Comparison of ENCODE assay signal across 20 cellular contexts in the genomic region with DNA sequence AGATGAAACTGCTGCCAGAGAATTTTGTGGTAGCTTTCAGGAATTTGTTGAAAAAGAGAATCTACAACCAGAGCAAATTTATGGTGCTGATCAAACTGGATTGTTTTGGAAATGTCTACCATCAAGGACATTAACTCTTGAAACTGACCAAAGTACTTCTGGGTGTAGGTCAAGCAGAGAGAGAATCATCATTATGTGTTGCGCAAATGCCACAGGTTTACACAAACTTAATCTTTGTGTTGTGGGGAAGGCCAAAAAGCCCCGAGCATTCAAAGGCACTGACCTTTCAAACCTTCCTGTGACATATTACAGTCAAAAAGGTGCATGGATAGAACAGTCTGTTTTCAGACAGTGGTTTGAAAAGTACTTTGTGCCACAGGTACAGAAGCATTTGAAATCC. TPM values are rescaled to one million over a fixed set of nuclear protein-coding genes. Genes with fewer than 3 reads are reported as not detected.
DNase-seq lines count a peak whose midpoint lies in the region; ATAC-seq, FAIRE-seq and TF ChIP-seq lines count a peak whose summit lies in the region.
"Had no signal": no experiment of that assay in that cellular context is flagged by ENCODE, and none has a peak within 500 bp of the region (broad histone marks: within the 10 kb centered on the region; RNA-seq: fewer than 3 reads in every experiment).

No MANE protein-coding gene starts in this region.

- H4K20me1 ChIP-seq in IMR-90 (ENCODE audit: insufficient read depth, low read length) (no peaks in the 10 kb centered on the region; the same call in 1 of the 2 replicates), HepG2 (ENCODE audit: insufficient read depth, low read length) (no peaks in the 10 kb centered on the region)
- H4K20me1 ChIP-seq: BLaER1 had no signal

- no peak overlapping the region for H4K8ac ChIP-seq in IMR-90 (ENCODE audit: low read depth in 2 of 2, low read length in 2 of 2)

- H3K4me1 ChIP-seq in IMR-90 (ENCODE audit: control insufficient read depth, insufficient read depth, low read length) (peaks cover 2% of the 10 kb centered on the region; the same call in 1 of the 2 replicates), adipocyte (ENCODE audit: control insufficient read depth, insufficient read depth, low read length) (peaks cover 18% of the 10 kb centered on the region), HepG2 (ENCODE audit: insufficient read depth, low read length) (peaks cover 67% of the 10 kb centered on the region)

- no peak overlapping the region for H2AFZ ChIP-seq in IMR-90 (replicated peaks; ENCODE audit: low read length, poor library complexity)
- H2AFZ ChIP-seq in HepG2 (ENCODE audit: low read length), result no peak overlapping the region
- H2AFZ ChIP-seq: GM23248 had no signal

- DNase-seq in IMR-90 (no peak), adipocyte (ENCODE audit: low read depth) (no peak), HepG2 (ENCODE audit: low spot score) (peak; percentile 83), type B pancreatic cell (ENCODE audit: extremely low spot score, unreplicated experiment) (no peak), mucosa of gallbladder (ENCODE audit: low spot score) (no peak), globus pallidus (ENCODE audit: low spot score) (no peak), GM13976 (ENCODE audit: low spot score) (no peak)
- DNase-seq: Calu3; CD8-positive, alpha-beta T cell; GF-D8; GM23248; H9; KG1; NCI-H1417; NCI-H1694 treated with DMSO at 0.1 percent for 48 hours; NCI-H446; NCI-H526; Right ventricle myocardium superior had no signal

- no peak overlapping the region for H2BK15ac ChIP-seq in IMR-90 (ENCODE audit: low read depth, low read length)

- H2BK5ac ChIP-seq in IMR-90 (ENCODE audit: low read depth, low read length, poor library complexity, severe bottlenecking), result no peak overlapping the region

- no peak overlapping the region for H3K4me2 ChIP-seq in IMR-90 (ENCODE audit: low read depth, low read length)
- H3K4me2 ChIP-seq in HepG2 (ENCODE audit: low read depth, low read length), result peak overlapping the region; percentile 92

- H3K23ac ChIP-seq in IMR-90 (ENCODE audit: low read depth, low read length), result no peak overlapping the region

- no peak overlapping the region for H2BK120ac ChIP-seq in IMR-90 (ENCODE audit: low read depth, low read length)

- H3K27ac ChIP-seq in IMR-90 (ENCODE audit: insufficient read depth, low read length) (no peak overlapping the region), HepG2 (ENCODE audit: extremely low read length, insufficient read depth, low read length) (peak overlapping the region; percentile 87)
- H3K27ac ChIP-seq: BLaER1, GM23248, HL-60 had no signal

- 0 out of 2 replicates have a peak overlapping the region, but pooled peaks have one; percentile 0 for H2BK20ac ChIP-seq in IMR-90 (ENCODE audit: low read depth, low read length)

- peaks cover 5% of the 10 kb centered on the region for H3K79me2 ChIP-seq in HepG2 (ENCODE audit: insufficient read depth, low read length)

- H3K9me1 ChIP-seq in IMR-90 (ENCODE audit: insufficient read depth, low read length), result no peaks in the 10 kb centered on the region

- no peak overlapping the region for H4K91ac ChIP-seq in IMR-90 (ENCODE audit: insufficient read depth, low read depth, low read length)

- H3K4ac ChIP-seq in IMR-90 (ENCODE audit: low read depth, low read length), result no peak overlapping the region

- peaks cover 14% of the 10 kb centered on the region for H3K9me3 Mint-ChIP-seq in type B pancreatic cell

- no CpG with 5 or more reads among the region's 2 CpGs for WGBS in IMR-90 (ENCODE audit: extremely low coverage in 2 of 2, insufficient read length in 1 of 2), 2 experiments
- 17% methylated on average over 2 of the region's 2 CpGs for WGBS in HepG2 (ENCODE audit: low lambda C conversion rate)

- peak overlapping the region; percentile 94 for H3K4me3 Mint-ChIP-seq in type B pancreatic cell
- H3K4me3 Mint-ChIP-seq: CD8-positive, alpha-beta T cell had no signal

- H3K36me3 ChIP-seq in IMR-90 (ENCODE audit: control insufficient read depth, insufficient read depth, low read length) (peaks cover 6% of the 10 kb centered on the region), adipocyte (ENCODE audit: control insufficient read depth, insufficient read depth, low read length, severe bottlenecking) (no peaks in the 10 kb centered on the region), HepG2 (replicated peaks in 1 of 2; ENCODE audit: control insufficient read depth in 1 of 2, insufficient read depth in 2 of 2, low read length in 2 of 2) (no peaks in the 10 kb centered on the region)

- POLR2A ChIA-PET in IMR-90 (lab: Charles Lee; ENCODE audit: unreplicated experiment), result no interaction called here
- POLR2A ChIA-PET in HepG2 (lab: Yijun Ruan, JAX), result interaction anchor here (1.8 kb wide), 1 partner anchor 10 kb away, joined by 6 read pairs; no protein-coding TSS in a partner anchor

- H3K9me3 ChIP-seq in IMR-90 (ENCODE audit: control insufficient read depth, insufficient read depth, low read length) (peaks cover 2% of the 10 kb centered on the region; the same call in 1 of the 2 replicates), adipocyte (ENCODE audit: control insufficient read depth, low read length) (no peaks in the 10 kb centered on the region), HepG2 (ENCODE audit: low read length) (no peaks in the 10 kb centered on the region)

- H2AK9ac ChIP-seq in IMR-90 (replicated peaks; ENCODE audit: low read depth, low read length, poor library complexity), result no peak overlapping the region

- intact Hi-C loops in IMR-90 (cut with micrococcal nuclease) (loop anchor here (5.0 kb wide), 1 partner anchor 581 kb away; no protein-coding TSS in a partner anchor), HepG2 (cut with micrococcal nuclease; ENCODE audit: unreplicated experiment) (loop anchor here (2.0 to 5.0 kb wide), 4 partner anchors 296 to 591 kb away; partner anchors contain the start of gene PYURF)

- H2AK5ac ChIP-seq in IMR-90 (ENCODE audit: low read depth, low read length), result no peak overlapping the region

- peak; percentile 90 for FAIRE-seq in HepG2 (lab: Jason Lieb, UNC)

- in situ Hi-C loops in IMR-90 (cut with MboI; ENCODE audit: low sequenced_read_pairs), result loop anchor here (10.0 kb wide), 1 partner anchor 589 kb away; the partner anchor contains the start of gene PYURF
- in situ Hi-C loops in HepG2 (cut with HindIII; ENCODE audit: extremely low pct_ligation_motif_present, low pct_unique_long_range_greater_than_20kb), result loop anchor here (5.0 kb wide), 1 partner anchor 301 kb away; no protein-coding TSS in a partner anchor
- in situ Hi-C loops in GM13976 (cut with MboI; ENCODE audit: low sequenced_read_pairs, unreplicated experiment), result no loop called here

- no peak for TF ChIP-seq POLR2A in IMR-90 (IDR thresholded peaks at IDR 0.05; ENCODE audit: low read depth, low read length)
- no peak for TF ChIP-seq POLR2A in HepG2 (IDR thresholded peaks at IDR 0.05; ENCODE audit: insufficient read depth in 1 of 2, low read depth in 2 of 2, low read length in 2 of 2)

- peaks cover 19% of the 10 kb centered on the region for H3K27me3 ChIP-seq in IMR-90 (ENCODE audit: control insufficient read depth, insufficient read depth, low read length)
- H3K27me3 ChIP-seq in adipocyte (replicated peaks; ENCODE audit: control insufficient read depth, insufficient read depth, low read length), result no peaks in the 10 kb centered on the region
- H3K27me3 ChIP-seq in HepG2 (ENCODE audit: control insufficient read depth in 1 of 2, insufficient read depth in 2 of 2, low read length in 2 of 2), result peaks cover 0 to 4% of the 10 kb centered on the region in 2 experiments; a peak in 1 of 5 replicates

- H3K9ac ChIP-seq in IMR-90 (ENCODE audit: low read depth, low read length) (no peak overlapping the region), adipocyte (ENCODE audit: low read length) (no peak overlapping the region), HepG2 (ENCODE audit: insufficient read depth, low read depth, low read length) (no peak overlapping the region; the same call in 1 of the 2 replicates)
- H3K9ac ChIP-seq: BLaER1, GM23248 had no signal

- TF ChIP-seq RAD21 in IMR-90 (IDR thresholded peaks at IDR 0.05; ENCODE audit: low read length) (no peak), HepG2 (CRISPR knock-in tag; IDR thresholded peaks at IDR 0.05) (no peak)

- H3K56ac ChIP-seq in IMR-90 (ENCODE audit: extremely low read depth, insufficient read depth, low read length), result no peak overlapping the region

- H3K4me1 Mint-ChIP-seq in type B pancreatic cell (ENCODE audit: unreplicated experiment), result peaks cover 18% of the 10 kb centered on the region

- H3K27ac Mint-ChIP-seq in type B pancreatic cell, result no peak overlapping the region
- H3K27ac Mint-ChIP-seq: CD8-positive, alpha-beta T cell; H9 had no signal

- TF ChIP-seq EP300 in HepG2 (IDR thresholded peaks at IDR 0.05; ENCODE audit: low read depth in 2 of 2, low read length in 2 of 2) (peak in 1 of 2 experiments; percentile 83; a peak in 2 of 4 replicates), HepG2 (CRISPR knock-in tag; IDR thresholded peaks at IDR 0.05; ENCODE audit: borderline replicate concordance) (peak; percentile 58; the same call in 1 of the 2 replicates)

- CTCF ChIA-PET in IMR-90 (lab: Yijun Ruan, JAX), result no interaction called here
- CTCF ChIA-PET in HepG2 (lab: Yijun Ruan, JAX; ENCODE audit: low intra/inter-chr PET ratio, low total read pairs), result no interaction called here

- H3K79me1 ChIP-seq in IMR-90 (ENCODE audit: low read depth in 1 of 2, low read length in 2 of 2), result peaks cover 17 to 27% of the 10 kb centered on the region in 2 experiments

- ATAC-seq in IMR-90 (ENCODE audit: low read depth) (no peak), HepG2 (peak; percentile 8)
- ATAC-seq: CD8-positive, alpha-beta T cell had no signal

- no peak overlapping the region for H3K18ac ChIP-seq in IMR-90 (ENCODE audit: low read depth, low read length)

- no peak overlapping the region for H3K14ac ChIP-seq in IMR-90 (replicated peaks; ENCODE audit: low read depth, low read length)

- TF ChIP-seq CTCF in IMR-90 (conservative IDR thresholded peaks at IDR 0.05; ENCODE audit: low read depth, low read length) (no peak), HepG2 (CRISPR knock-in tag; IDR thresholded peaks at IDR 0.05) (no peak), type B pancreatic cell (conservative IDR thresholded peaks at IDR 0.05) (no peak), GM13976 (IDR thresholded peaks at IDR 0.05; ENCODE audit: borderline replicate concordance, control extremely low read depth, extremely low read depth, insufficient read depth, missing control alignments) (no peak)

- H3K36me3 Mint-ChIP-seq in type B pancreatic cell, result peaks cover 35% of the 10 kb centered on the region

- no TSS peak for BruUV-seq in IMR-90 (replicated peaks; lab: Mats Ljungman, UMichigan)
- BruUV-seq in HepG2 (replicated peaks; lab: Mats Ljungman, UMichigan), result no TSS peak

- no peak overlapping the region for H3K4me3 ChIP-seq in IMR-90 (ENCODE audit: insufficient read depth, low read depth, low read length)
- peak overlapping the region; percentile 97 for H3K4me3 ChIP-seq in adipocyte (ENCODE audit: low read length)
- H3K4me3 ChIP-seq in HepG2 (replicated peaks in 1 of 3; ENCODE audit: insufficient read depth in 1 of 3, low read depth in 2 of 3, low read length in 3 of 3), result no peak overlapping the region; a peak in 1 of 6 replicates
- H3K4me3 ChIP-seq: BLaER1 had no signal

- H4K5ac ChIP-seq in IMR-90 (ENCODE audit: low read depth, low read length), result no peak overlapping the region

- dilution Hi-C loops in IMR-90 (cut with HindIII; ENCODE audit: low sequenced_read_pairs, unreplicated experiment), result no loop called here

- peaks cover 20% of the 10 kb centered on the region for H3K27me3 Mint-ChIP-seq in type B pancreatic cell

RNA-seq across cellular contexts. Expression of gene TIGD2, which starts 2.1 kb away (rescaled TPM):
- total RNA-seq in IMR-90 (2012; rRNA removed), result 12.4 and 16.4 TPM in 2 replicates
- 3.9 and 5.6 TPM in 2 replicates for polyA plus RNA-seq in IMR-90 (2012; rRNA removed)
- polyA plus RNA-seq in IMR-90 (2012; cell fraction: cytosol; rRNA removed), result 1.1 and 1.7 TPM in 2 replicates
- polyA plus RNA-seq in IMR-90 (2012; cell fraction: nucleus; rRNA removed; ENCODE audit: low replicate concordance), result 1.4 and 2.4 TPM in 2 replicates
- 15.5 and 16.7 TPM in 2 replicates for total RNA-seq in HepG2 (2016; rRNA removed; fragmentation: Illumina TruSeq; extraction: Trizol)
- 1.9 and 2.5 TPM in 2 replicates for total RNA-seq in HepG2 (2016; cell fraction: cytosol; rRNA removed; fragmentation: Illumina TruSeq; extraction: Trizol; ENCODE audit: low read depth)
- total RNA-seq in HepG2 (2016; cell fraction: insoluble cytoplasmic fraction; rRNA removed; fragmentation: Illumina TruSeq; extraction: Trizol), result 14.8 and 17.2 TPM in 2 replicates
- 9.3 and 10.2 TPM in 2 replicates for total RNA-seq in HepG2 (2016; cell fraction: membrane; rRNA removed; fragmentation: Illumina TruSeq; extraction: Trizol)
- 21.2 and 23.1 TPM in 2 replicates for total RNA-seq in HepG2 (2016; cell fraction: nucleus; rRNA removed; fragmentation: Illumina TruSeq; extraction: Trizol)
- 3.1 and 3.8 TPM in 2 replicates for polyA plus RNA-seq in HepG2 (2011; rRNA removed)
- polyA plus RNA-seq in HepG2 (2011; cell fraction: cytosol; rRNA removed), result 1.9 and 2.8 TPM in 2 replicates
- 4.5 and 5.1 TPM in 2 replicates for polyA plus RNA-seq in HepG2 (2011; cell fraction: nucleus; rRNA removed)
- polyA plus RNA-seq in HepG2 (2012), result 5.9 and 7.7 TPM in 2 replicates
- polyA plus RNA-seq in HepG2 (2016; cell fraction: cytosol; fragmentation: Illumina TruSeq; extraction: Trizol; ENCODE audit: low read depth), result 1.2 TPM in 2 replicates
- 11.5 and 12.0 TPM in 2 replicates for polyA plus RNA-seq in HepG2 (2016; cell fraction: insoluble cytoplasmic fraction; fragmentation: Illumina TruSeq; extraction: Trizol; ENCODE audit: low read depth)
- polyA plus RNA-seq in HepG2 (2016; cell fraction: membrane; fragmentation: Illumina TruSeq; extraction: Trizol; ENCODE audit: low read depth), result 3.6 and 4.8 TPM in 2 replicates
- 11.2 and 11.6 TPM in 2 replicates for polyA plus RNA-seq in HepG2 (2016; cell fraction: nucleus; fragmentation: Illumina TruSeq; extraction: Trizol; ENCODE audit: insufficient read depth, low read depth)
- 2.8 and 5.2 TPM in 2 replicates for polyA minus RNA-seq in HepG2 (2011; rRNA and poly(A)+ RNA removed; ENCODE audit: low replicate concordance)
- polyA minus RNA-seq in HepG2 (2011; cell fraction: cytosol; rRNA and poly(A)+ RNA removed), result 6.3 and 8.1 TPM in 2 replicates
- polyA minus RNA-seq in HepG2 (2011; cell fraction: nucleus; rRNA and poly(A)+ RNA removed), result 37.7 and 39.1 TPM in 2 replicates
- 13.2 and 15.5 TPM in 2 replicates for total RNA-seq in type B pancreatic cell (ENCODE audit: low replicate concordance)
- total RNA-seq in mucosa of gallbladder, result 8.9 TPM

RNA-seq across cellular contexts. Expression of gene FAM13A, which starts 56.4 kb away (rescaled TPM):
- 22.0 and 25.3 TPM in 2 replicates for total RNA-seq in IMR-90 (2012; rRNA removed)
- 9.5 and 13.1 TPM in 2 replicates for polyA plus RNA-seq in IMR-90 (2012; rRNA removed)
- polyA plus RNA-seq in IMR-90 (2012; cell fraction: cytosol; rRNA removed), result 4.8 and 5.0 TPM in 2 replicates
- 11.9 and 44.5 TPM in 2 replicates for polyA plus RNA-seq in IMR-90 (2012; cell fraction: nucleus; rRNA removed; ENCODE audit: low replicate concordance)
- total RNA-seq in HepG2 (2016; rRNA removed; fragmentation: Illumina TruSeq; extraction: Trizol), result 1.2 and 1.6 TPM in 2 replicates
- total RNA-seq in HepG2 (2016; cell fraction: cytosol; rRNA removed; fragmentation: Illumina TruSeq; extraction: Trizol; ENCODE audit: low read depth), result 0.71 and 1.4 TPM in 2 replicates
- 1.1 and 1.3 TPM in 2 replicates for total RNA-seq in HepG2 (2016; cell fraction: insoluble cytoplasmic fraction; rRNA removed; fragmentation: Illumina TruSeq; extraction: Trizol)
- 0.65 and 1.0 TPM in 2 replicates for total RNA-seq in HepG2 (2016; cell fraction: membrane; rRNA removed; fragmentation: Illumina TruSeq; extraction: Trizol)
- 2.6 and 3.1 TPM in 2 replicates for total RNA-seq in HepG2 (2016; cell fraction: nucleus; rRNA removed; fragmentation: Illumina TruSeq; extraction: Trizol)
- 35.1 and 36.2 TPM in 2 replicates for polyA plus RNA-seq in HepG2 (2011; rRNA removed)
- polyA plus RNA-seq in HepG2 (2011; cell fraction: cytosol; rRNA removed), result 18.9 and 26.8 TPM in 2 replicates
- 61.6 and 61.9 TPM in 2 replicates for polyA plus RNA-seq in HepG2 (2011; cell fraction: nucleus; rRNA removed)
- polyA plus RNA-seq in HepG2 (2012), result 38.3 and 45.6 TPM in 2 replicates
- 0.19 and 0.20 TPM in 2 replicates for polyA plus RNA-seq in HepG2 (2016; cell fraction: cytosol; fragmentation: Illumina TruSeq; extraction: Trizol; ENCODE audit: low read depth)
- 1.0 and 1.2 TPM in 2 replicates for polyA plus RNA-seq in HepG2 (2016; cell fraction: insoluble cytoplasmic fraction; fragmentation: Illumina TruSeq; extraction: Trizol; ENCODE audit: low read depth)
- 0.33 and 0.39 TPM in 2 replicates for polyA plus RNA-seq in HepG2 (2016; cell fraction: membrane; fragmentation: Illumina TruSeq; extraction: Trizol; ENCODE audit: low read depth)
- polyA plus RNA-seq in HepG2 (2016; cell fraction: nucleus; fragmentation: Illumina TruSeq; extraction: Trizol; ENCODE audit: insufficient read depth, low read depth), result 1.3 and 1.8 TPM in 2 replicates
- polyA minus RNA-seq in HepG2 (2011; rRNA and poly(A)+ RNA removed; ENCODE audit: low replicate concordance), result 22.1 and 78.9 TPM in 2 replicates
- 20.6 and 29.7 TPM in 2 replicates for polyA minus RNA-seq in HepG2 (2011; cell fraction: cytosol; rRNA and poly(A)+ RNA removed)
- 290 and 300 TPM in 2 replicates for polyA minus RNA-seq in HepG2 (2011; cell fraction: nucleus; rRNA and poly(A)+ RNA removed)
- total RNA-seq in type B pancreatic cell (ENCODE audit: low replicate concordance), result 29.5 and 46.8 TPM in 2 replicates
- total RNA-seq in mucosa of gallbladder, result 43.8 TPM
